In genomic region chr15:67783303-67783702, GRCh38 we compare ENCODE assay signal across 9 cellular contexts. TPM values are rescaled to one million over a fixed set of nuclear protein-coding genes. Genes with fewer than 3 reads are reported as not detected.
DNase-seq lines count a peak whose midpoint lies in the region; ATAC-seq lines count a peak whose summit lies in the region.
"Had no signal": no experiment of that assay in that cellular context is flagged by ENCODE, and none has a peak within 500 bp of the region (broad histone marks: within the 10 kb centered on the region; RNA-seq: fewer than 3 reads in every experiment).

No MANE protein-coding gene starts in this region.

- H3K4me3 ChIP-seq in HAP-1 = no peak overlapping the region

- no peak overlapping the region for H3K27ac Mint-ChIP-seq in activated CD4-positive, alpha-beta T cell treated with anti-CD3 and anti-CD28 coated beads for 36 hours
- peak overlapping the region; percentile 39 to 89 (median 67) for H3K27ac Mint-ChIP-seq in naive thymus-derived CD8-positive, alpha-beta T cell

- CTCF ChIA-PET in activated CD4-positive, alpha-beta T cell treated with anti-CD3 and anti-CD28 coated beads for 36 hours (lab: Charles Lee) = interaction anchor here (0.6 to 1.1 kb wide), 4 partner anchors 24 to 55 kb away, joined by 3 to 4 read pairs (median 4); no protein-coding TSS in a partner anchor

- no peaks in the 10 kb centered on the region; the same call in 1 of the 2 replicates for H3K27me3 ChIP-seq in HAP-1 (ENCODE audit: low read depth)

- H3K4me1 Mint-ChIP-seq in activated CD4-positive, alpha-beta T cell treated with anti-CD3 and anti-CD28 coated beads for 36 hours = peaks cover 28% of the 10 kb centered on the region
- peaks cover 28 to 60% (median 35%) of the 10 kb centered on the region in 4 donors for H3K4me1 Mint-ChIP-seq in naive thymus-derived CD8-positive, alpha-beta T cell

- intact Hi-C loops in activated CD4-positive, alpha-beta T cell treated with anti-CD3 and anti-CD28 coated beads for 36 hours (cut with DNase I, micrococcal nuclease) = loop anchor here (1.0 to 5.0 kb wide), 2 partner anchors 39 to 53 kb away; no protein-coding TSS in a partner anchor

- H3K36me3 ChIP-seq in HAP-1 (replicated peaks) = no peaks in the 10 kb centered on the region; the same call in 1 of the 2 replicates

- peaks cover 11% of the 10 kb centered on the region for H3K4me1 ChIP-seq in HAP-1

- no peak overlapping the region for H3K4me3 Mint-ChIP-seq in activated CD4-positive, alpha-beta T cell treated with anti-CD3 and anti-CD28 coated beads for 36 hours
- H3K4me3 Mint-ChIP-seq in naive thymus-derived CD8-positive, alpha-beta T cell = peak overlapping the region; percentile 29 to 74 (median 59)

- ATAC-seq in GM19351 (IDR thresholded peaks at IDR 0.05; ENCODE audit: unreplicated experiment) (peak; percentile 45), HG03442 (IDR thresholded peaks at IDR 0.05; ENCODE audit: unreplicated experiment) (peak; percentile 56), HG03039 (IDR thresholded peaks at IDR 0.05; ENCODE audit: unreplicated experiment) (no peak)
- peak; percentile 93 for ATAC-seq in activated CD4-positive, alpha-beta T cell treated with anti-CD3 and anti-CD28 coated beads for 36 hours
- ATAC-seq in naive thymus-derived CD8-positive, alpha-beta T cell = peak; percentile 92

- no peaks in the 10 kb centered on the region for H3K36me3 Mint-ChIP-seq in activated CD4-positive, alpha-beta T cell treated with anti-CD3 and anti-CD28 coated beads for 36 hours (ENCODE audit: low read depth)
- H3K36me3 Mint-ChIP-seq in naive thymus-derived CD8-positive, alpha-beta T cell = peaks cover 0 to 14% (median 12%) of the 10 kb centered on the region in 3 donors

- H3K9me3 ChIP-seq in HAP-1 = no peaks in the 10 kb centered on the region

- in situ Hi-C loops in HAP-1 (cut with MboI; ENCODE audit: low sequenced_read_pairs) = no loop called here

- POLR2A ChIA-PET in activated CD4-positive, alpha-beta T cell treated with anti-CD3 and anti-CD28 coated beads for 36 hours (lab: Charles Lee) = no interaction called here
- POLR2A ChIA-PET in naive thymus-derived CD8-positive, alpha-beta T cell (lab: Charles Lee) = interaction anchor here (1.0 to 3.9 kb wide), 4 partner anchors 10 to 263 kb away, joined by 3 to 20 read pairs (median 4); partner anchors contain the start of gene RNU6-1

- H3K9me3 Mint-ChIP-seq in activated CD4-positive, alpha-beta T cell treated with anti-CD3 and anti-CD28 coated beads for 36 hours (ENCODE audit: low read depth) = no peaks in the 10 kb centered on the region
- H3K9me3 Mint-ChIP-seq in naive thymus-derived CD8-positive, alpha-beta T cell = peaks cover 0 to 2% (median 0%) of the 10 kb centered on the region in 9 donors

- peak; percentile 64 for DNase-seq in activated CD4-positive, alpha-beta T cell treated with anti-CD3 and anti-CD28 coated beads for 36 hours
- DNase-seq in naive thymus-derived CD8-positive, alpha-beta T cell = peak in 9 of 10 donors; percentile 31 to 78 (median 63)
- DNase-seq in NCI-H1436 treated with DMSO at 0.1 percent for 48 hours (lab: John Stamatoyannopoulos, UW) (no peak), HAP-1 (ENCODE audit: low spot score in 2 of 2) (no peak), iPS-NIHi7 (ENCODE audit: extremely low spot score) (no peak)

- H3K27me3 Mint-ChIP-seq in activated CD4-positive, alpha-beta T cell treated with anti-CD3 and anti-CD28 coated beads for 36 hours = no peaks in the 10 kb centered on the region
- H3K27me3 Mint-ChIP-seq in naive thymus-derived CD8-positive, alpha-beta T cell = no peaks in the 10 kb centered on the region

RNA-seq across cellular contexts. Expression of gene SKOR1, which starts 42.0 kb away (rescaled TPM):
- under 1 TPM; 0.16 to 0.18 TPM for total RNA-seq in activated CD4-positive, alpha-beta T cell treated with anti-CD3 and anti-CD28 coated beads for 36 hours
- total RNA-seq in naive thymus-derived CD8-positive, alpha-beta T cell = 1 to 10 TPM; 1.0 to 1.4 TPM
- under 1 TPM in 1 of 3 donors, not detected in 2; 0.05 TPM for polyA plus RNA-seq in naive thymus-derived CD8-positive, alpha-beta T cell

RNA-seq across cellular contexts. Expression of gene RNU6-1, which starts 56.5 kb away (rescaled TPM):
- total RNA-seq in activated CD4-positive, alpha-beta T cell treated with anti-CD3 and anti-CD28 coated beads for 36 hours = not detected
- total RNA-seq in naive thymus-derived CD8-positive, alpha-beta T cell = not detected
- polyA plus RNA-seq in naive thymus-derived CD8-positive, alpha-beta T cell = not detected
- total RNA-seq: M059J had no signal

Comparison
In these comparisons a context has a peak if more than half of its experiments do, and no peak if none do; other contexts are left out.
1. DNase-seq: peak in activated CD4-positive, alpha-beta T cell treated with anti-CD3 and anti-CD28 coated beads for 36 hours (single experiment) and naive thymus-derived CD8-positive, alpha-beta T cell (9 of 10); none in NCI-H1436 treated with DMSO at 0.1 percent for 48 hours (single experiment), HAP-1 (0 of 2) and iPS-NIHi7 (single experiment).